In genomic region chr12:47082963-47083621, GRCh38 we compare ENCODE assay signal across 10 cellular contexts. TPM values are rescaled to one million over a fixed set of nuclear protein-coding genes. Genes with fewer than 3 reads are reported as not detected.
DNase-seq lines count a peak whose midpoint lies in the region; ATAC-seq and TF ChIP-seq lines count a peak whose summit lies in the region.
"Had no signal": no experiment of that assay in that cellular context is flagged by ENCODE, and none has a peak within 500 bp of the region (broad histone marks: within the 10 kb centered on the region; RNA-seq: fewer than 3 reads in every experiment).

No MANE protein-coding gene starts in this region.

- H2AFZ ChIP-seq in ACC112 (ENCODE audit: low read length, unreplicated experiment): no peak overlapping the region

- peaks cover 76% of the 10 kb centered on the region for H3K4me1 ChIP-seq in ACC112 (ENCODE audit: control insufficient read depth, insufficient read depth, low read length, unreplicated experiment)
- peaks cover 69% of the 10 kb centered on the region for H3K4me1 ChIP-seq in foreskin keratinocyte

- DNase-seq in GM03348 (ENCODE audit: low spot score) (peak; percentile 81), SW480 (ENCODE audit: low spot score) (peak; percentile 60), foreskin keratinocyte (peak in 1 of 2 donors; percentile 90)
- no peak for DNase-seq in stimulated activated CD4-positive, alpha-beta T cell treated with anti-CD3 and anti-CD28 coated beads, Interleukin-4, amount 100 ng/mL, for 4 hours
- DNase-seq in stimulated activated naive CD8-positive, alpha-beta T cell treated with anti-CD3 and anti-CD28 coated beads, Interleukin-15, Interleukin-2, amounts not matched to agents 100 U/mL and 50 U/mL, for 24 hours: no peak
- DNase-seq: nucleus accumbens had no signal

- H3K27ac ChIP-seq in ACC112 (ENCODE audit: low read depth, low read length): peak overlapping the region; percentile 21
- H3K27ac ChIP-seq in foreskin keratinocyte: no peak overlapping the region
- H3K27ac ChIP-seq: suprapubic skin had no signal

- ATAC-seq in foreskin keratinocyte (peak; percentile 6), HG02970 (IDR thresholded peaks at IDR 0.05; ENCODE audit: low FRiP score, unreplicated experiment) (no peak), HG03159 (IDR thresholded peaks at IDR 0.05; ENCODE audit: unreplicated experiment) (no peak)
- no peak for ATAC-seq in stimulated activated naive CD8-positive, alpha-beta T cell treated with anti-CD3 and anti-CD28 coated beads, Interleukin-15, Interleukin-2, amounts not matched to agents 100 U/mL and 50 U/mL, for 24 hours

- H3K27me3 ChIP-seq in ACC112 (ENCODE audit: insufficient read depth, low read length): no peaks in the 10 kb centered on the region
- H3K27me3 ChIP-seq in foreskin keratinocyte: no peaks in the 10 kb centered on the region
- H3K27me3 ChIP-seq: suprapubic skin had no signal

- no peak for TF ChIP-seq CTCF in foreskin keratinocyte (conservative IDR thresholded peaks at IDR 0.05)

- no peak overlapping the region for H3K4me3 ChIP-seq in ACC112 (ENCODE audit: low read depth, low read length)
- H3K4me3 ChIP-seq: suprapubic skin had no signal

- H3K79me2 ChIP-seq in ACC112 (ENCODE audit: control insufficient read depth, insufficient read depth, low read length, unreplicated experiment): peaks cover 11% of the 10 kb centered on the region

- no peaks in the 10 kb centered on the region for H3K36me3 ChIP-seq in ACC112 (ENCODE audit: insufficient read depth, low read length)
- H3K36me3 ChIP-seq: suprapubic skin had no signal

RNA-seq across cellular contexts. Expression of gene AMIGO2, which starts 3.3 kb away (rescaled TPM):
- 68.7 and 92.9 TPM in 2 replicates for total RNA-seq in foreskin keratinocyte
- polyA plus RNA-seq in foreskin keratinocyte: 42.7 and 48.4 TPM in 2 replicates

RNA-seq across cellular contexts. Expression of gene PCED1B, which starts 3.7 kb away (rescaled TPM):
- 3.4 and 4.8 TPM in 2 replicates for total RNA-seq in foreskin keratinocyte
- polyA plus RNA-seq in foreskin keratinocyte: 6.0 and 7.1 TPM in 2 replicates

Comparison
In these comparisons a context has a peak if more than half of its experiments do, and no peak if none do; other contexts are left out.
1. DNase-seq: peak in GM03348 (single experiment) and SW480 (single experiment); none in stimulated activated CD4-positive, alpha-beta T cell treated with anti-CD3 and anti-CD28 coated beads, Interleukin-4, amount 100 ng/mL, for 4 hours (0 of 2) and stimulated activated naive CD8-positive, alpha-beta T cell treated with anti-CD3 and anti-CD28 coated beads, Interleukin-15, Interleukin-2, amounts not matched to agents 100 U/mL and 50 U/mL, for 24 hours (single experiment).